In genomic region chr5:153965102-153965645, GRCh38 we compare ENCODE assay signal across 8 cellular contexts.
A peak's percentile ranks its signal among the peaks of the same experiment; 100 is the strongest.
DNase-seq lines count a peak whose midpoint lies in the region; ATAC-seq and TF ChIP-seq lines count a peak whose summit lies in the region.

No MANE protein-coding gene starts in this region.

- no peaks in the 10 kb centered on the region for H3K36me3 ChIP-seq in CD8-positive, alpha-beta T cell (ENCODE audit: insufficient read depth, low read length)

- H3K9me3 ChIP-seq in CD8-positive, alpha-beta T cell (ENCODE audit: low read length), result no peaks in the 10 kb centered on the region

- peak in 3 of 7 experiments; percentile 11 to 53 (median 24) for DNase-seq in CD8-positive, alpha-beta T cell
- DNase-seq in NCI-H774 (lab: John Stamatoyannopoulos, UW), result peak; percentile 73
- peak; percentile 23 for DNase-seq in activated naive CD4-positive, alpha-beta T cell treated with anti-CD3 and anti-CD28 coated beads, Interleukin-2, amount 50 U/mL, for 16 hours
- no peak for DNase-seq in Right ventricle myocardium superior
- peak in 7 of 10 donors; percentile 36 to 93 (median 59) for DNase-seq in posterior cingulate gyrus
- DNase-seq in occipital lobe (lab: John Stamatoyannopoulos, UW), result no peak

- no peak overlapping the region for H3K4me3 Mint-ChIP-seq in CD8-positive, alpha-beta T cell

- H3K27me3 Mint-ChIP-seq in CD8-positive, alpha-beta T cell (ENCODE audit: low read depth), result peaks cover 5% of the 10 kb centered on the region

- no peaks in the 10 kb centered on the region for H3K36me3 Mint-ChIP-seq in CD8-positive, alpha-beta T cell

- no peaks in the 10 kb centered on the region for H3K9me3 Mint-ChIP-seq in CD8-positive, alpha-beta T cell

- CTCF ChIA-PET in CD8-positive, alpha-beta T cell (lab: Charles Lee), result interaction anchor here (0.5 to 2.4 kb wide), 11 partner anchors 9 to 1432 kb away, joined by 3 to 17 read pairs (median 4); no protein-coding TSS in a partner anchor

- H3K27ac ChIP-seq in CD8-positive, alpha-beta T cell (ENCODE audit: low read depth, low read length), result no peak overlapping the region

- peaks cover 4% of the 10 kb centered on the region for H3K4me1 ChIP-seq in CD8-positive, alpha-beta T cell (ENCODE audit: insufficient read depth, low read length)

- TF ChIP-seq CTCF in CD8-positive, alpha-beta T cell (IDR thresholded peaks at IDR 0.05), result peak; percentile 45

- H3K27ac Mint-ChIP-seq in CD8-positive, alpha-beta T cell, result no peak overlapping the region

- no peaks in the 10 kb centered on the region for H3K27me3 ChIP-seq in CD8-positive, alpha-beta T cell (ENCODE audit: insufficient read depth, low read length)

- intact Hi-C loops in CD8-positive, alpha-beta T cell (cut with DNase I, micrococcal nuclease), result loop anchor here in 1 of 2 experiments (2.0 to 10.0 kb wide), 2 partner anchors 1400 to 1432 kb away; no protein-coding TSS in a partner anchor
- intact Hi-C loops in Right ventricle myocardium superior (cut with DNase I), result loop anchor here (2.0 kb wide), 1 partner anchor 468 kb away; no protein-coding TSS in a partner anchor
- intact Hi-C loops in posterior cingulate gyrus (cut with DNase I), result loop anchor here (1.0 to 2.0 kb wide), 2 partner anchors 468 to 1433 kb away; no protein-coding TSS in a partner anchor

- ATAC-seq in CD8-positive, alpha-beta T cell, result no peak
- ATAC-seq in GM19035 (IDR thresholded peaks at IDR 0.05; ENCODE audit: unreplicated experiment) (peak; percentile 69), HG03520 (IDR thresholded peaks at IDR 0.05; ENCODE audit: unreplicated experiment) (peak; percentile 70), Right ventricle myocardium superior (ENCODE audit: poor library complexity) (peak; percentile 92)

- H3K4me1 Mint-ChIP-seq in CD8-positive, alpha-beta T cell (ENCODE audit: low read depth), result peaks cover 11% of the 10 kb centered on the region

- H3K4me3 ChIP-seq in CD8-positive, alpha-beta T cell (ENCODE audit: low read depth, low read length), result no peak overlapping the region

- POLR2A ChIA-PET in CD8-positive, alpha-beta T cell (lab: Charles Lee), result no interaction called here

Comparison
In these comparisons a context has a peak if more than half of its experiments do, and no peak if none do; other contexts are left out.
1. DNase-seq: peak in NCI-H774 (single experiment), activated naive CD4-positive, alpha-beta T cell treated with anti-CD3 and anti-CD28 coated beads, Interleukin-2, amount 50 U/mL, for 16 hours (single experiment) and posterior cingulate gyrus (7 of 10); none in Right ventricle myocardium superior (single experiment) and occipital lobe (single experiment).